In genomic region chr12:95548539-95549391, GRCh38 we compare ENCODE assay signal across 8 cellular contexts. TPM values are rescaled to one million over a fixed set of nuclear protein-coding genes. Genes with fewer than 3 reads are reported as not detected.
DNase-seq lines count a peak whose midpoint lies in the region; ATAC-seq and TF ChIP-seq lines count a peak whose summit lies in the region.

No MANE protein-coding gene starts in this region.

- no peak for TF ChIP-seq CTCF in GM13976 (IDR thresholded peaks at IDR 0.05; ENCODE audit: borderline replicate concordance, control extremely low read depth, extremely low read depth, insufficient read depth, missing control alignments)
- no peak for TF ChIP-seq CTCF in uterus (IDR thresholded peaks at IDR 0.05)

- peaks cover 23% of the 10 kb centered on the region for H3K36me3 Mint-ChIP-seq in activated naive CD8-positive, alpha-beta T cell treated with anti-CD3 and anti-CD28 coated beads, Interleukin-2, amount 10 ng/mL, durations not matched to agents 7 days and 5 days

- no peaks in the 10 kb centered on the region for H3K27me3 ChIP-seq in right cardiac atrium (ENCODE audit: control insufficient read depth, insufficient read depth)
- H3K27me3 ChIP-seq in rectal smooth muscle tissue (ENCODE audit: control insufficient read depth, insufficient read depth, low read length) = peaks cover 2% of the 10 kb centered on the region
- H3K27me3 ChIP-seq in uterus = no peaks in the 10 kb centered on the region

- intact Hi-C loops in right cardiac atrium (cut with DNase I) = no loop called here
- intact Hi-C loops in uterus (cut with DNase I; ENCODE audit: low total_unique reads) = no loop called here

- WGBS in right cardiac atrium = 5% methylated on average over 97 of the region's 98 CpGs

- DNase-seq in GM13976 (ENCODE audit: low spot score) (peak; percentile 69), SK-N-MC (ENCODE audit: low read depth, low spot score) (no peak), right cardiac atrium (peak; percentile 33 to 86 (median 85)), uterus (peak; percentile 49 to 61), SHP77 treated with DMSO at 0.1 percent for 48 hours (lab: John Stamatoyannopoulos, UW) (no peak)
- DNase-seq in activated naive CD8-positive, alpha-beta T cell treated with anti-CD3 and anti-CD28 coated beads, Interleukin-2, amount 10 ng/mL, durations not matched to agents 7 days and 5 days = peak; percentile 83

- H3K27me3 Mint-ChIP-seq in activated naive CD8-positive, alpha-beta T cell treated with anti-CD3 and anti-CD28 coated beads, Interleukin-2, amount 10 ng/mL, durations not matched to agents 7 days and 5 days = no peaks in the 10 kb centered on the region

- H3K9me3 ChIP-seq in SK-N-MC (ENCODE audit: low read depth, low read length) (peaks cover 5% of the 10 kb centered on the region; the same call in 1 of the 2 replicates), right cardiac atrium (ENCODE audit: control insufficient read depth, low read length) (no peaks in the 10 kb centered on the region), uterus (no peaks in the 10 kb centered on the region)

- H3K4me1 Mint-ChIP-seq in activated naive CD8-positive, alpha-beta T cell treated with anti-CD3 and anti-CD28 coated beads, Interleukin-2, amount 10 ng/mL, durations not matched to agents 7 days and 5 days = peaks cover 43% of the 10 kb centered on the region

- peak; percentile 63 for ATAC-seq in activated naive CD8-positive, alpha-beta T cell treated with anti-CD3 and anti-CD28 coated beads, Interleukin-2, amount 10 ng/mL, durations not matched to agents 7 days and 5 days (ENCODE audit: low read depth)
- ATAC-seq in right cardiac atrium = peak; percentile 92 to 94
- ATAC-seq in HG03469 (IDR thresholded peaks at IDR 0.05; ENCODE audit: unreplicated experiment) = no peak

- H3K4me3 ChIP-seq in SK-N-MC = peak overlapping the region; percentile 84
- H3K4me3 ChIP-seq in right cardiac atrium (ENCODE audit: low read length) = peak overlapping the region; percentile 89
- peak overlapping the region; percentile 81 for H3K4me3 ChIP-seq in rectal smooth muscle tissue (ENCODE audit: low read length)
- H3K4me3 ChIP-seq in uterus = peak overlapping the region; percentile 58 to 60

- peak overlapping the region; percentile 91 for H3K4me3 Mint-ChIP-seq in activated naive CD8-positive, alpha-beta T cell treated with anti-CD3 and anti-CD28 coated beads, Interleukin-2, amount 10 ng/mL, durations not matched to agents 7 days and 5 days

- TF ChIP-seq POLR2A in uterus (IDR thresholded peaks at IDR 0.05) = peak; percentile 79 to 84

- peak overlapping the region; percentile 90 for H3K27ac Mint-ChIP-seq in activated naive CD8-positive, alpha-beta T cell treated with anti-CD3 and anti-CD28 coated beads, Interleukin-2, amount 10 ng/mL, durations not matched to agents 7 days and 5 days

- no peaks in the 10 kb centered on the region for H3K36me3 ChIP-seq in SK-N-MC (ENCODE audit: insufficient read depth, low read length)
- no peaks in the 10 kb centered on the region for H3K36me3 ChIP-seq in rectal smooth muscle tissue (ENCODE audit: control insufficient read depth, insufficient read depth, low read length)
- H3K36me3 ChIP-seq in uterus = no peaks in the 10 kb centered on the region

- H3K27ac ChIP-seq in SK-N-MC = no peak overlapping the region
- peak overlapping the region; percentile 40 for H3K27ac ChIP-seq in right cardiac atrium (ENCODE audit: low read length)
- H3K27ac ChIP-seq in rectal smooth muscle tissue (ENCODE audit: low read depth, low read length) = peak overlapping the region; percentile 55
- H3K27ac ChIP-seq in uterus = peak overlapping the region; percentile 77 to 87

- in situ Hi-C loops in GM13976 (cut with MboI; ENCODE audit: low sequenced_read_pairs, unreplicated experiment) = no loop called here

- H3K9me3 Mint-ChIP-seq in activated naive CD8-positive, alpha-beta T cell treated with anti-CD3 and anti-CD28 coated beads, Interleukin-2, amount 10 ng/mL, durations not matched to agents 7 days and 5 days = peaks cover 2% of the 10 kb centered on the region

- no peaks in the 10 kb centered on the region for H3K4me1 ChIP-seq in right cardiac atrium (ENCODE audit: control insufficient read depth, insufficient read depth, low read length)
- H3K4me1 ChIP-seq in rectal smooth muscle tissue (ENCODE audit: control insufficient read depth, insufficient read depth, low read length) = no peaks in the 10 kb centered on the region
- no peaks in the 10 kb centered on the region for H3K4me1 ChIP-seq in uterus

- peak overlapping the region; percentile 66 for H3K9ac ChIP-seq in SK-N-MC (ENCODE audit: insufficient read length)
- H3K9ac ChIP-seq in rectal smooth muscle tissue (ENCODE audit: low read length) = no peak overlapping the region

- POLR2A ChIA-PET in activated naive CD8-positive, alpha-beta T cell treated with anti-CD3 and anti-CD28 coated beads, Interleukin-2, amount 10 ng/mL, durations not matched to agents 7 days and 5 days (lab: Charles Lee) = no interaction called here

RNA-seq across cellular contexts. Expression of gene USP44, which starts 2.5 kb away (rescaled TPM):
- 10 to 100 TPM; 25.8 to 28.8 TPM for total RNA-seq in activated naive CD8-positive, alpha-beta T cell treated with anti-CD3 and anti-CD28 coated beads, Interleukin-2, amount 10 ng/mL, durations not matched to agents 7 days and 5 days
- 1 to 10 TPM; 1.1 to 3.4 (median 2.3) TPM for total RNA-seq in right cardiac atrium
- polyA plus RNA-seq in right cardiac atrium = 0.84 TPM
- total RNA-seq in uterus = 1 to 10 TPM; 2.6 to 7.7 (median 5.0) TPM

Comparison
In these comparisons a context has a peak if more than half of its experiments do, and no peak if none do; other contexts are left out.
1. DNase-seq: peak in GM13976 (single experiment), activated naive CD8-positive, alpha-beta T cell treated with anti-CD3 and anti-CD28 coated beads, Interleukin-2, amount 10 ng/mL, durations not matched to agents 7 days and 5 days (single experiment), right cardiac atrium (3 of 3) and uterus (2 of 2); none in SK-N-MC (single experiment) and SHP77 treated with DMSO at 0.1 percent for 48 hours (single experiment).
2. Peak in every context shown above with its lines, with median percentiles within 50 percentile points of each other: H3K4me3 ChIP-seq.